ENCODE assay signal across 9 cellular contexts in genomic region chr3:184186902-184187207, GRCh38. TPM values are rescaled to one million over a fixed set of nuclear protein-coding genes. Genes with fewer than 3 reads are reported as not detected.
DNase-seq lines count a peak whose midpoint lies in the region; ATAC-seq, FAIRE-seq and TF ChIP-seq lines count a peak whose summit lies in the region.
"Had no signal": no experiment of that assay in that cellular context is flagged by ENCODE, and none has a peak within 500 bp of the region (broad histone marks: within the 10 kb centered on the region; RNA-seq: fewer than 3 reads in every experiment).

No MANE protein-coding gene starts in this region.

- peaks cover 93% of the 10 kb centered on the region for H3K36me3 Mint-ChIP-seq in activated T-cell treated with anti-CD3 and anti-CD28 coated beads, Interleukin-2, amount 50 U/mL, for 24 hours (ENCODE audit: low read depth)

- no peaks in the 10 kb centered on the region for H3K27me3 ChIP-seq in adipocyte (replicated peaks; ENCODE audit: control insufficient read depth, insufficient read depth, low read length)
- H3K27me3 ChIP-seq in HepG2 (ENCODE audit: control insufficient read depth in 1 of 2, insufficient read depth in 2 of 2, low read length in 2 of 2): no peaks in the 10 kb centered on the region; a peak in 1 of 5 replicates
- H3K27me3 ChIP-seq in thymus (ENCODE audit: control insufficient read depth, insufficient read depth): no peaks in the 10 kb centered on the region

- H3K36me3 ChIP-seq in adipocyte (ENCODE audit: control insufficient read depth, insufficient read depth, low read length, severe bottlenecking) (peaks cover 79% of the 10 kb centered on the region), HepG2 (replicated peaks in 1 of 2; ENCODE audit: control insufficient read depth in 1 of 2, insufficient read depth in 2 of 2, low read length in 2 of 2) (peaks cover 32 to 62% of the 10 kb centered on the region in 2 experiments), thymus (ENCODE audit: control insufficient read depth, insufficient read depth) (peaks cover 51% of the 10 kb centered on the region)

- TF ChIP-seq EP300 in HepG2 (IDR thresholded peaks at IDR 0.05; ENCODE audit: low read depth in 2 of 2, low read length in 2 of 2): no peak
- TF ChIP-seq EP300 in HepG2 (CRISPR knock-in tag; IDR thresholded peaks at IDR 0.05; ENCODE audit: borderline replicate concordance): no peak

- peaks cover 4% of the 10 kb centered on the region; the same call in 1 of the 2 replicates for H4K20me1 ChIP-seq in HepG2 (ENCODE audit: insufficient read depth, low read length)

- peaks cover 32% of the 10 kb centered on the region for H3K79me2 ChIP-seq in HepG2 (ENCODE audit: insufficient read depth, low read length)

- peaks cover 33% of the 10 kb centered on the region for H3K4me1 Mint-ChIP-seq in activated T-cell treated with anti-CD3 and anti-CD28 coated beads, Interleukin-2, amount 50 U/mL, for 24 hours (ENCODE audit: low read depth)

- POLR2A ChIA-PET in HepG2 (lab: Yijun Ruan, JAX): interaction anchor here (0.8 to 1.6 kb wide), 2 partner anchors 9 to 14 kb away, joined by 3 to 5 read pairs; no protein-coding TSS in a partner anchor

- H3K4me1 ChIP-seq in adipocyte (ENCODE audit: control insufficient read depth, insufficient read depth, low read length) (peaks cover 21% of the 10 kb centered on the region), HepG2 (ENCODE audit: insufficient read depth, low read length) (peaks cover 25% of the 10 kb centered on the region), thymus (ENCODE audit: control insufficient read depth, insufficient read depth, low read length) (peaks cover 10% of the 10 kb centered on the region)

- in situ Hi-C loops in HepG2 (cut with HindIII; ENCODE audit: extremely low pct_ligation_motif_present, low pct_unique_long_range_greater_than_20kb): no loop called here

- DNase-seq in activated T-cell treated with anti-CD3 and anti-CD28 coated beads, Interleukin-2, amount 50 U/mL, for 24 hours: no peak
- DNase-seq in activated T-cell treated with anti-CD3 and anti-CD28 coated beads, Interleukin-2, amount 50 U/mL, for 48 hours: no peak
- DNase-seq in adipocyte (ENCODE audit: low read depth) (peak; percentile 21), HepG2 (ENCODE audit: low spot score) (no peak), GM19239 (ENCODE audit: insufficient read length, low spot score) (no peak), posterior cingulate gyrus (no peak)
- no peak for DNase-seq in stimulated activated naive CD4-positive, alpha-beta T cell treated with Interleukin-2 at 50 U/mL for 16 hours (lab: John Stamatoyannopoulos, UW)

- ATAC-seq in HepG2: no peak

- no peak for TF ChIP-seq POLR2A in HepG2 (IDR thresholded peaks at IDR 0.05; ENCODE audit: insufficient read depth in 1 of 2, low read depth in 2 of 2, low read length in 2 of 2)

- no peaks in the 10 kb centered on the region for H3K9me3 Mint-ChIP-seq in activated T-cell treated with anti-CD3 and anti-CD28 coated beads, Interleukin-2, amount 50 U/mL, for 24 hours

- peak overlapping the region; percentile 98 for H3K27ac Mint-ChIP-seq in activated T-cell treated with anti-CD3 and anti-CD28 coated beads, Interleukin-2, amount 50 U/mL, for 24 hours

- no peaks in the 10 kb centered on the region for H3K27me3 Mint-ChIP-seq in activated T-cell treated with anti-CD3 and anti-CD28 coated beads, Interleukin-2, amount 50 U/mL, for 24 hours

- BruUV-seq in HepG2 (replicated peaks; lab: Mats Ljungman, UMichigan): TSS peak; percentile 57

- H3K9ac ChIP-seq in adipocyte (ENCODE audit: low read length) (peak overlapping the region; percentile 98), HepG2 (ENCODE audit: insufficient read depth, low read depth, low read length) (peak overlapping the region; percentile 88)

- no peaks in the 10 kb centered on the region for H3K9me3 ChIP-seq in adipocyte (ENCODE audit: control insufficient read depth, low read length)
- H3K9me3 ChIP-seq in HepG2 (ENCODE audit: low read length): no peaks in the 10 kb centered on the region
- H3K9me3 ChIP-seq in thymus (ENCODE audit: control insufficient read depth): no peaks in the 10 kb centered on the region

- H2AFZ ChIP-seq in HepG2 (ENCODE audit: low read length): no peak overlapping the region

- TF ChIP-seq RAD21 in HepG2 (CRISPR knock-in tag; IDR thresholded peaks at IDR 0.05): no peak

- CTCF ChIA-PET in HepG2 (lab: Yijun Ruan, JAX; ENCODE audit: low intra/inter-chr PET ratio, low total read pairs): no interaction called here

- H3K4me3 ChIP-seq in adipocyte (ENCODE audit: low read length): peak overlapping the region; percentile 93
- H3K4me3 ChIP-seq in HepG2 (replicated peaks in 1 of 3; ENCODE audit: insufficient read depth in 1 of 3, low read depth in 2 of 3, low read length in 3 of 3): peak overlapping the region; percentile 80 to 95 (median 93)
- H3K4me3 ChIP-seq in thymus (ENCODE audit: low read length): peak overlapping the region; percentile 82

- H3K4me2 ChIP-seq in HepG2 (ENCODE audit: low read depth, low read length): peak overlapping the region; percentile 90

- WGBS in HepG2 (ENCODE audit: low lambda C conversion rate): 10% methylated on average over 2 of the region's 3 CpGs
- 29% methylated on average over 3 of the region's 3 CpGs for WGBS in thymus

- intact Hi-C loops in HepG2 (cut with micrococcal nuclease; ENCODE audit: unreplicated experiment): loop anchor here (5.0 kb wide), 1 partner anchor 40 kb away; no protein-coding TSS in a partner anchor
- intact Hi-C loops in posterior cingulate gyrus (cut with DNase I): loop anchor here (2.0 to 5.0 kb wide), 3 partner anchors 35 to 110 kb away; partner anchors contain the start of genes ALG3, EEF1AKMT4 and PSMD2

- FAIRE-seq in HepG2 (lab: Jason Lieb, UNC) (no peak), GM19239 (lab: Jason Lieb, UNC) (no peak)
- FAIRE-seq: G401.6 had no signal

- peak overlapping the region; percentile 95 for H3K4me3 Mint-ChIP-seq in activated T-cell treated with anti-CD3 and anti-CD28 coated beads, Interleukin-2, amount 50 U/mL, for 24 hours

- H3K27ac ChIP-seq in HepG2 (ENCODE audit: extremely low read length, insufficient read depth, low read length): peak overlapping the region; percentile 85
- no peak overlapping the region for H3K27ac ChIP-seq in thymus (ENCODE audit: low read depth)

- TF ChIP-seq CTCF in HepG2 (CRISPR knock-in tag; IDR thresholded peaks at IDR 0.05): no peak

RNA-seq across cellular contexts. Expression of gene ABCF3, which starts 0.9 kb away (rescaled TPM):
- 32.7 and 38.8 TPM in 2 replicates for total RNA-seq in HepG2 (2016; rRNA removed; fragmentation: Illumina TruSeq; extraction: Trizol)
- 7.0 and 8.6 TPM in 2 replicates for total RNA-seq in HepG2 (2016; cell fraction: cytosol; rRNA removed; fragmentation: Illumina TruSeq; extraction: Trizol; ENCODE audit: low read depth)
- total RNA-seq in HepG2 (2016; cell fraction: insoluble cytoplasmic fraction; rRNA removed; fragmentation: Illumina TruSeq; extraction: Trizol): 30.5 and 38.2 TPM in 2 replicates
- total RNA-seq in HepG2 (2016; cell fraction: membrane; rRNA removed; fragmentation: Illumina TruSeq; extraction: Trizol): 9.7 and 13.0 TPM in 2 replicates
- total RNA-seq in HepG2 (2016; cell fraction: nucleus; rRNA removed; fragmentation: Illumina TruSeq; extraction: Trizol): 31.0 and 40.0 TPM in 2 replicates
- polyA plus RNA-seq in HepG2 (2011; rRNA removed): 46.5 and 48.2 TPM in 2 replicates
- polyA plus RNA-seq in HepG2 (2011; cell fraction: cytosol; rRNA removed): 30.2 and 39.9 TPM in 2 replicates
- polyA plus RNA-seq in HepG2 (2011; cell fraction: nucleus; rRNA removed): 164 and 188 TPM in 2 replicates
- polyA plus RNA-seq in HepG2 (2012): 28.3 and 31.4 TPM in 2 replicates
- 4.3 TPM in 2 replicates for polyA plus RNA-seq in HepG2 (2016; cell fraction: cytosol; fragmentation: Illumina TruSeq; extraction: Trizol; ENCODE audit: low read depth)
- polyA plus RNA-seq in HepG2 (2016; cell fraction: insoluble cytoplasmic fraction; fragmentation: Illumina TruSeq; extraction: Trizol; ENCODE audit: low read depth): 30.4 and 34.2 TPM in 2 replicates
- polyA plus RNA-seq in HepG2 (2016; cell fraction: membrane; fragmentation: Illumina TruSeq; extraction: Trizol; ENCODE audit: low read depth): 5.7 and 8.3 TPM in 2 replicates
- polyA plus RNA-seq in HepG2 (2016; cell fraction: nucleus; fragmentation: Illumina TruSeq; extraction: Trizol; ENCODE audit: insufficient read depth, low read depth): 92.9 and 103 TPM in 2 replicates
- polyA minus RNA-seq in HepG2 (2011; rRNA and poly(A)+ RNA removed; ENCODE audit: low replicate concordance): 79.8 and 202 TPM in 2 replicates
- polyA minus RNA-seq in HepG2 (2011; cell fraction: cytosol; rRNA and poly(A)+ RNA removed): 25.1 and 28.6 TPM in 2 replicates
- polyA minus RNA-seq in HepG2 (2011; cell fraction: nucleus; rRNA and poly(A)+ RNA removed): 71.1 and 80.3 TPM in 2 replicates
- 60.6 TPM for polyA plus RNA-seq in thymus

RNA-seq across cellular contexts. Expression of gene AP2M1, which starts 12.2 kb away (rescaled TPM):
- total RNA-seq in HepG2 (2016; rRNA removed; fragmentation: Illumina TruSeq; extraction: Trizol): 124 and 126 TPM in 2 replicates
- 72.2 and 73.9 TPM in 2 replicates for total RNA-seq in HepG2 (2016; cell fraction: cytosol; rRNA removed; fragmentation: Illumina TruSeq; extraction: Trizol; ENCODE audit: low read depth)
- total RNA-seq in HepG2 (2016; cell fraction: insoluble cytoplasmic fraction; rRNA removed; fragmentation: Illumina TruSeq; extraction: Trizol): 120 and 132 TPM in 2 replicates
- total RNA-seq in HepG2 (2016; cell fraction: membrane; rRNA removed; fragmentation: Illumina TruSeq; extraction: Trizol): 105 and 110 TPM in 2 replicates
- total RNA-seq in HepG2 (2016; cell fraction: nucleus; rRNA removed; fragmentation: Illumina TruSeq; extraction: Trizol): 55.3 and 71.0 TPM in 2 replicates
- 146 and 189 TPM in 2 replicates for polyA plus RNA-seq in HepG2 (2011; rRNA removed)
- 105 and 107 TPM in 2 replicates for polyA plus RNA-seq in HepG2 (2011; cell fraction: cytosol; rRNA removed)
- 190 and 200 TPM in 2 replicates for polyA plus RNA-seq in HepG2 (2011; cell fraction: nucleus; rRNA removed)
- polyA plus RNA-seq in HepG2 (2012): 119 and 172 TPM in 2 replicates
- 89.6 and 102 TPM in 2 replicates for polyA plus RNA-seq in HepG2 (2016; cell fraction: cytosol; fragmentation: Illumina TruSeq; extraction: Trizol; ENCODE audit: low read depth)
- polyA plus RNA-seq in HepG2 (2016; cell fraction: insoluble cytoplasmic fraction; fragmentation: Illumina TruSeq; extraction: Trizol; ENCODE audit: low read depth): 155 and 182 TPM in 2 replicates
- polyA plus RNA-seq in HepG2 (2016; cell fraction: membrane; fragmentation: Illumina TruSeq; extraction: Trizol; ENCODE audit: low read depth): 110 and 116 TPM in 2 replicates
- polyA plus RNA-seq in HepG2 (2016; cell fraction: nucleus; fragmentation: Illumina TruSeq; extraction: Trizol; ENCODE audit: insufficient read depth, low read depth): 139 and 149 TPM in 2 replicates
- polyA minus RNA-seq in HepG2 (2011; rRNA and poly(A)+ RNA removed; ENCODE audit: low replicate concordance): 177 and 651 TPM in 2 replicates
- polyA minus RNA-seq in HepG2 (2011; cell fraction: cytosol; rRNA and poly(A)+ RNA removed): 51.9 and 58.8 TPM in 2 replicates
- 68.9 and 87.9 TPM in 2 replicates for polyA minus RNA-seq in HepG2 (2011; cell fraction: nucleus; rRNA and poly(A)+ RNA removed)
- 165 TPM for polyA plus RNA-seq in thymus

RNA-seq across cellular contexts. Expression of gene DVL3, which starts 31.7 kb away (rescaled TPM):
- 25.4 and 29.0 TPM in 2 replicates for total RNA-seq in HepG2 (2016; rRNA removed; fragmentation: Illumina TruSeq; extraction: Trizol)
- total RNA-seq in HepG2 (2016; cell fraction: cytosol; rRNA removed; fragmentation: Illumina TruSeq; extraction: Trizol; ENCODE audit: low read depth): 23.8 and 24.8 TPM in 2 replicates
- total RNA-seq in HepG2 (2016; cell fraction: insoluble cytoplasmic fraction; rRNA removed; fragmentation: Illumina TruSeq; extraction: Trizol): 20.5 and 27.5 TPM in 2 replicates
- 52.6 and 55.8 TPM in 2 replicates for total RNA-seq in HepG2 (2016; cell fraction: membrane; rRNA removed; fragmentation: Illumina TruSeq; extraction: Trizol)
- total RNA-seq in HepG2 (2016; cell fraction: nucleus; rRNA removed; fragmentation: Illumina TruSeq; extraction: Trizol): 28.8 and 35.1 TPM in 2 replicates
- polyA plus RNA-seq in HepG2 (2011; rRNA removed): 36.1 and 42.9 TPM in 2 replicates
- 18.8 and 21.5 TPM in 2 replicates for polyA plus RNA-seq in HepG2 (2011; cell fraction: cytosol; rRNA removed)
- 166 and 190 TPM in 2 replicates for polyA plus RNA-seq in HepG2 (2011; cell fraction: nucleus; rRNA removed)
- polyA plus RNA-seq in HepG2 (2012): 37.1 and 38.4 TPM in 2 replicates
- polyA plus RNA-seq in HepG2 (2016; cell fraction: cytosol; fragmentation: Illumina TruSeq; extraction: Trizol; ENCODE audit: low read depth): 40.0 and 43.8 TPM in 2 replicates
- 28.4 and 42.1 TPM in 2 replicates for polyA plus RNA-seq in HepG2 (2016; cell fraction: insoluble cytoplasmic fraction; fragmentation: Illumina TruSeq; extraction: Trizol; ENCODE audit: low read depth)
- 59.8 and 69.8 TPM in 2 replicates for polyA plus RNA-seq in HepG2 (2016; cell fraction: membrane; fragmentation: Illumina TruSeq; extraction: Trizol; ENCODE audit: low read depth)
- 134 and 135 TPM in 2 replicates for polyA plus RNA-seq in HepG2 (2016; cell fraction: nucleus; fragmentation: Illumina TruSeq; extraction: Trizol; ENCODE audit: insufficient read depth, low read depth)
- 62.6 and 62.7 TPM in 2 replicates for polyA minus RNA-seq in HepG2 (2011; rRNA and poly(A)+ RNA removed; ENCODE audit: low replicate concordance)
- polyA minus RNA-seq in HepG2 (2011; cell fraction: cytosol; rRNA and poly(A)+ RNA removed): 24.4 and 29.1 TPM in 2 replicates
- polyA minus RNA-seq in HepG2 (2011; cell fraction: nucleus; rRNA and poly(A)+ RNA removed): 50.5 and 58.6 TPM in 2 replicates
- 26.0 TPM for polyA plus RNA-seq in thymus

RNA-seq across cellular contexts. Expression of gene VWA5B2, which starts 42.5 kb away (rescaled TPM):
- 0.04 TPM in 1 of 2 replicates, not detected in the other for total RNA-seq in HepG2 (2016; rRNA removed; fragmentation: Illumina TruSeq; extraction: Trizol)
- total RNA-seq in HepG2 (2016; cell fraction: cytosol; rRNA removed; fragmentation: Illumina TruSeq; extraction: Trizol; ENCODE audit: low read depth): not detected in 2 replicates
- 0.06 TPM in 1 of 2 replicates, not detected in the other for total RNA-seq in HepG2 (2016; cell fraction: insoluble cytoplasmic fraction; rRNA removed; fragmentation: Illumina TruSeq; extraction: Trizol)
- total RNA-seq in HepG2 (2016; cell fraction: membrane; rRNA removed; fragmentation: Illumina TruSeq; extraction: Trizol): not detected in 2 replicates
- total RNA-seq in HepG2 (2016; cell fraction: nucleus; rRNA removed; fragmentation: Illumina TruSeq; extraction: Trizol): 0.25 TPM in 1 of 2 replicates, not detected in the other
- polyA plus RNA-seq in HepG2 (2011; rRNA removed) (0.03 and 0.04 TPM in 2 replicates), thymus (0.23 TPM)
- polyA plus RNA-seq in HepG2 (2011; cell fraction: cytosol; rRNA removed): not detected in 2 replicates
- 0.26 and 0.50 TPM in 2 replicates for polyA plus RNA-seq in HepG2 (2011; cell fraction: nucleus; rRNA removed)
- 0.13 TPM in 1 of 2 replicates, not detected in the other for polyA plus RNA-seq in HepG2 (2012)
- polyA plus RNA-seq in HepG2 (2016; cell fraction: cytosol; fragmentation: Illumina TruSeq; extraction: Trizol; ENCODE audit: low read depth): not detected in 2 replicates
- 0.07 TPM in 1 of 2 replicates, not detected in the other for polyA plus RNA-seq in HepG2 (2016; cell fraction: insoluble cytoplasmic fraction; fragmentation: Illumina TruSeq; extraction: Trizol; ENCODE audit: low read depth)
- not detected in 2 replicates for polyA plus RNA-seq in HepG2 (2016; cell fraction: membrane; fragmentation: Illumina TruSeq; extraction: Trizol; ENCODE audit: low read depth)
- polyA plus RNA-seq in HepG2 (2016; cell fraction: nucleus; fragmentation: Illumina TruSeq; extraction: Trizol; ENCODE audit: insufficient read depth, low read depth): 0.18 and 0.64 TPM in 2 replicates
- polyA minus RNA-seq in HepG2 (2011; rRNA and poly(A)+ RNA removed; ENCODE audit: low replicate concordance): 0.48 and 0.87 TPM in 2 replicates
- polyA minus RNA-seq in HepG2 (2011; cell fraction: cytosol; rRNA and poly(A)+ RNA removed): not detected in 2 replicates
- not detected in 2 replicates for polyA minus RNA-seq in HepG2 (2011; cell fraction: nucleus; rRNA and poly(A)+ RNA removed)

RNA-seq across cellular contexts. Expression of gene EIF2B5, which starts 51.7 kb away (rescaled TPM):
- total RNA-seq in HepG2 (2016; rRNA removed; fragmentation: Illumina TruSeq; extraction: Trizol): 60.2 and 60.3 TPM in 2 replicates
- 13.3 and 14.4 TPM in 2 replicates for total RNA-seq in HepG2 (2016; cell fraction: cytosol; rRNA removed; fragmentation: Illumina TruSeq; extraction: Trizol; ENCODE audit: low read depth)
- 56.4 and 59.3 TPM in 2 replicates for total RNA-seq in HepG2 (2016; cell fraction: insoluble cytoplasmic fraction; rRNA removed; fragmentation: Illumina TruSeq; extraction: Trizol)
- 25.4 and 30.0 TPM in 2 replicates for total RNA-seq in HepG2 (2016; cell fraction: membrane; rRNA removed; fragmentation: Illumina TruSeq; extraction: Trizol)
- 46.2 and 46.9 TPM in 2 replicates for total RNA-seq in HepG2 (2016; cell fraction: nucleus; rRNA removed; fragmentation: Illumina TruSeq; extraction: Trizol)
- polyA plus RNA-seq in HepG2 (2011; rRNA removed) (38.4 and 42.2 TPM in 2 replicates), thymus (47.3 TPM)
- 31.2 and 31.6 TPM in 2 replicates for polyA plus RNA-seq in HepG2 (2011; cell fraction: cytosol; rRNA removed)
- polyA plus RNA-seq in HepG2 (2011; cell fraction: nucleus; rRNA removed): 105 and 110 TPM in 2 replicates
- polyA plus RNA-seq in HepG2 (2012): 31.8 and 34.3 TPM in 2 replicates
- polyA plus RNA-seq in HepG2 (2016; cell fraction: cytosol; fragmentation: Illumina TruSeq; extraction: Trizol; ENCODE audit: low read depth): 12.5 and 14.4 TPM in 2 replicates
- polyA plus RNA-seq in HepG2 (2016; cell fraction: insoluble cytoplasmic fraction; fragmentation: Illumina TruSeq; extraction: Trizol; ENCODE audit: low read depth): 49.2 and 49.4 TPM in 2 replicates
- 17.8 and 21.2 TPM in 2 replicates for polyA plus RNA-seq in HepG2 (2016; cell fraction: membrane; fragmentation: Illumina TruSeq; extraction: Trizol; ENCODE audit: low read depth)
- polyA plus RNA-seq in HepG2 (2016; cell fraction: nucleus; fragmentation: Illumina TruSeq; extraction: Trizol; ENCODE audit: insufficient read depth, low read depth): 79.9 and 81.6 TPM in 2 replicates
- 63.6 and 87.1 TPM in 2 replicates for polyA minus RNA-seq in HepG2 (2011; rRNA and poly(A)+ RNA removed; ENCODE audit: low replicate concordance)
- polyA minus RNA-seq in HepG2 (2011; cell fraction: cytosol; rRNA and poly(A)+ RNA removed): 14.2 and 16.3 TPM in 2 replicates
- 53.6 and 66.0 TPM in 2 replicates for polyA minus RNA-seq in HepG2 (2011; cell fraction: nucleus; rRNA and poly(A)+ RNA removed)
